Comparison of ENCODE assay signal across 25 cellular contexts in the genomic region with DNA sequence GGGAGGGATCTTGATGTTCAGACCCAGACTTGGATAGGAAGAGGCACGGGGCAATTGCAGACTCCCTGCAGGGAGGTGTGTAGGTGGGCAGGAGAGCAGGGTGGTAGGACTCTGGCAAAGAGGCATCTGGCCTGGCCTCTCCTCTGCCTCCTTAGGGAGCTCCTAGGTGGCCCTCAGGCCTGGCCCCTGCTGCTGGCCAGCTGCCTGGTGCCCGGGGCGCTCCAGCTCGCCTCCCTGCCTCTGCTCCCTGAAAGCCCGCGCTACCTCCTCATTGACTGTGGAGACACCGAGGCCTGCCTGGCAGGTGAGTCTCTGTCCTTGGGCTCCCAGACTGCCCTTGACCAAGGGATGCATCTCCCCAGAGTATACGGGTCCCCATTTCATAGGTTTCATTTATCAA. TPM values are rescaled to one million over a fixed set of nuclear protein-coding genes. Genes with fewer than 3 reads are reported as not detected.
"Had no signal": no experiment of that assay in that cellular context is flagged by ENCODE, and none has a peak within 500 bp of the region (broad histone marks: within the 10 kb centered on the region; RNA-seq: fewer than 3 reads in every experiment).

No MANE protein-coding gene starts in this region.

- DNase-seq: hippocampal formation; lower lobe of right lung; mammary epithelial cell; mesenchymal stem cell; naive thymus-derived CD8-positive, alpha-beta T cell; occipital lobe; ovary; stimulated activated CD4-positive, alpha-beta T cell treated with anti-CD3 and anti-CD28 coated beads, Interleukin-4, amount 100 ng/mL, for 24 hours; stimulated activated CD8-positive, alpha-beta memory T cell treated with anti-CD3 and anti-CD28 coated beads, Interleukin-4, amount 100 ng/mL, for 48 hours; stimulated activated naive CD4-positive, alpha-beta T cell treated with Interleukin-2 at 50 U/mL for 16 hours; stimulated activated naive CD8-positive, alpha-beta T cell treated with anti-CD3 and anti-CD28 coated beads, Interleukin-15, amount 100 ng/mL, for 72 hours; testis; transverse colon had no signal

- H3K9me3 ChIP-seq: lower lobe of right lung, neutrophil, ovary, right atrium auricular region, testis, thyroid gland, transverse colon, upper lobe of left lung, vagina had no signal

- H3K36me3 ChIP-seq: neutrophil, ovary, transverse colon, vagina had no signal

- H3K27me3 ChIP-seq: neutrophil, ovary, right atrium auricular region, testis, thyroid gland, transverse colon, upper lobe of left lung, vagina had no signal

- H3K27ac Mint-ChIP-seq: naive thymus-derived CD8-positive, alpha-beta T cell; progenitor cell of endocrine pancreas; stimulated activated memory B cell treated with anti-CD40 and anti-IgM and Interleukin-4, amounts not matched to agents 10 μg/mL and 1 μg/mL and 100 μg/mL, for 72 hours; stimulated activated naive CD8-positive, alpha-beta T cell treated with anti-CD3 and anti-CD28 coated beads, Interleukin-15, amount 100 ng/mL, for 72 hours had no signal

- ATAC-seq: naive thymus-derived CD8-positive, alpha-beta T cell; sciatic nerve; stimulated activated memory B cell treated with anti-CD40 and anti-IgM and Interleukin-4, amounts not matched to agents 10 μg/mL and 1 μg/mL and 100 μg/mL, for 72 hours; stimulated activated naive CD8-positive, alpha-beta T cell treated with anti-CD3 and anti-CD28 coated beads, Interleukin-15, amount 100 ng/mL, for 72 hours had no signal

- H3K4me3 ChIP-seq: lower lobe of right lung, ovary, right atrium auricular region, skin epidermis, testis, thyroid gland, transverse colon, upper lobe of left lung, vagina had no signal

- H3K9me3 Mint-ChIP-seq: naive thymus-derived CD8-positive, alpha-beta T cell; nephron; neural crest cell; stimulated activated memory B cell treated with anti-CD40 and anti-IgM and Interleukin-4, amounts not matched to agents 10 μg/mL and 1 μg/mL and 100 μg/mL, for 72 hours; stimulated activated naive CD8-positive, alpha-beta T cell treated with anti-CD3 and anti-CD28 coated beads, Interleukin-15, amount 100 ng/mL, for 72 hours had no signal

- FAIRE-seq: keratinocyte had no signal

- H3K27me3 Mint-ChIP-seq: naive thymus-derived CD8-positive, alpha-beta T cell; progenitor cell of endocrine pancreas; stimulated activated memory B cell treated with anti-CD40 and anti-IgM and Interleukin-4, amounts not matched to agents 10 μg/mL and 1 μg/mL and 100 μg/mL, for 72 hours; stimulated activated naive CD8-positive, alpha-beta T cell treated with anti-CD3 and anti-CD28 coated beads, Interleukin-15, amount 100 ng/mL, for 72 hours had no signal

- H3K27ac ChIP-seq: lower lobe of right lung, neutrophil, ovary, right atrium auricular region, skin epidermis, testis, thyroid gland, transverse colon, upper lobe of left lung, vagina had no signal

- H3K4me1 ChIP-seq: lower lobe of right lung, right atrium auricular region, testis, thyroid gland, transverse colon, upper lobe of left lung, vagina had no signal

- H3K4me1 Mint-ChIP-seq: nephron; neural crest cell; stimulated activated naive CD8-positive, alpha-beta T cell treated with anti-CD3 and anti-CD28 coated beads, Interleukin-15, amount 100 ng/mL, for 72 hours had no signal

- H3K4me3 Mint-ChIP-seq: naive thymus-derived CD8-positive, alpha-beta T cell; nephron; neural crest cell; stimulated activated memory B cell treated with anti-CD40 and anti-IgM and Interleukin-4, amounts not matched to agents 10 μg/mL and 1 μg/mL and 100 μg/mL, for 72 hours; stimulated activated naive CD8-positive, alpha-beta T cell treated with anti-CD3 and anti-CD28 coated beads, Interleukin-15, amount 100 ng/mL, for 72 hours had no signal

RNA-seq across cellular contexts. Expression of a gene that starts 38.8 kb away (rescaled TPM):
- total RNA-seq: mammary epithelial cell had no signal
- polyA plus RNA-seq: naive thymus-derived CD8-positive, alpha-beta T cell had no signal
